1 cellular context compared by ENCODE assay signal in the genomic region with DNA sequence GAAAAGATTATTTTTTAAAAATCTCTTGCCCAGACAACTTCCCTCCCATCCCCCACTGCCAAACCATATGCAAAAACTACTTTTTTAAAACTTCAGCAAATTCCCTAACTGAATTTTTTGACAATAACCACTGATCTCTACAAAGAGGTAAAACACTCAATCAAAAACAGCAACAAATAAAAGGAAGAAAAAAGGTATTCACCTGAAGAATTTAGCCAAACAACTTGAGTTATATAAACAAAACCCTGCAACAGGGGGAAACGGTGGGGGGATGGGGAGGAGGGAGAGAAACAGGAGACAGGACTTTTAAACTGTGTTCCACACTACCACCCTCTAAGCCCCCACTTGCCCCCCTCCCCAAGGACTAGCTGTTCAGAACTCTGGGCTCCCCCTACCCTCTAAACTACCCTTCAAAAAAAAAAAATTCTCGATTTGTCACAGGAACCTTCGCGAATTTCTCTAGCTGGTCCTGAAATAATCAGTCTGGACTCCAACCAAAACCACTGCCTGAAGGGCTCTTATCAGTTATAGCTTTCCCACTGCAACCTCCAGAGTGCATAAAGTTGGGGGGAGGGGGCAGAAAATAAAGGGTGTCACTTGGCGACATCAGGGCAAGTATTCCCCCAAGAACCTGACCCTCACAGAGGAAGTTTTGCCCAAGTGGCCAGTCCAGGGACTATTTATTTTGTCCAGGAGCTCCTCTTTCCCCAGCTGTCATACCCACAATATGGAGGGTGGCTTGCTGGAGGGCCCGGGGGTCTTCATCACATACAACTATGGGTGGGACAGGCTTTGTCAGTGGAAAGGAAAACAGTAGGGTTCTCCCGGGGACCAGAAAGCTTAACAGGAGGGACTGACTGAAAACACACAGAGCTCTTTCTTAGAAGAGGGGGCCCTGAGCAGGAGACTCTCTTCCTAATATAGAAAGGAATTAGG.
A peak's percentile ranks its signal among the peaks of the same experiment; 100 is the strongest.
TF ChIP-seq lines count a peak whose summit lies in the region.

No MANE protein-coding gene starts in this region.

TF ChIP-seq in K562, 482 proteins besides CTCF, POLR2A, EP300 and RAD21 (continues in another document):
- peak; percentile 51; the same call in 1 of the 2 replicates for TF ChIP-seq C11orf30 (IDR thresholded peaks at IDR 0.05; ENCODE audit: low read depth)
- peak; percentile 77 for TF ChIP-seq ZNF316 (IDR thresholded peaks at IDR 0.05)
- TF ChIP-seq, protein P1, sequence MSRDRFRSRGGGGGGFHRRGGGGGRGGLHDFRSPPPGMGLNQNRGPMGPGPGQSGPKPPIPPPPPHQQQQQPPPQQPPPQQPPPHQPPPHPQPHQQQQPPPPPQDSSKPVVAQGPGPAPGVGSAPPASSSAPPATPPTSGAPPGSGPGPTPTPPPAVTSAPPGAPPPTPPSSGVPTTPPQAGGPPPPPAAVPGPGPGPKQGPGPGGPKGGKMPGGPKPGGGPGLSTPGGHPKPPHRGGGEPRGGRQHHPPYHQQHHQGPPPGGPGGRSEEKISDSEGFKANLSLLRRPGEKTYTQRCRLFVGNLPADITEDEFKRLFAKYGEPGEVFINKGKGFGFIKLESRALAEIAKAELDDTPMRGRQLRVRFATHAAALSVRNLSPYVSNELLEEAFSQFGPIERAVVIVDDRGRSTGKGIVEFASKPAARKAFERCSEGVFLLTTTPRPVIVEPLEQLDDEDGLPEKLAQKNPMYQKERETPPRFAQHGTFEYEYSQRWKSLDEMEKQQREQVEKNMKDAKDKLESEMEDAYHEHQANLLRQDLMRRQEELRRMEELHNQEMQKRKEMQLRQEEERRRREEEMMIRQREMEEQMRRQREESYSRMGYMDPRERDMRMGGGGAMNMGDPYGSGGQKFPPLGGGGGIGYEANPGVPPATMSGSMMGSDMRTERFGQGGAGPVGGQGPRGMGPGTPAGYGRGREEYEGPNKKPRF (IDR thresholded peaks at IDR 0.05; ENCODE audit: low read depth, low read length) = no peak
- TF ChIP-seq MYC (IDR thresholded peaks at IDR 0.05; ENCODE audit: low read depth, low read length) = 0 out of 2 replicates have a peak, but pooled peaks have one; percentile 30
- no peak for TF ChIP-seq MYC (CRISPR knock-in tag; IDR thresholded peaks at IDR 0.05; ENCODE audit: borderline replicate concordance, low read depth)
- TF ChIP-seq TBP (optimal IDR thresholded peaks at IDR 0.05; ENCODE audit: low read depth, low read length) = no peak
- no peak for TF ChIP-seq LCOR (CRISPR knock-in tag; IDR thresholded peaks at IDR 0.05)
- TF ChIP-seq HNRNPK (IDR thresholded peaks at IDR 0.05; ENCODE audit: low read depth, low read length, poor library complexity, severe bottlenecking) = no peak
- TF ChIP-seq DIDO1 (tag; IDR thresholded peaks at IDR 0.05; ENCODE audit: low read depth) = no peak
- TF ChIP-seq KDM1A (IDR thresholded peaks at IDR 0.05) = peak; percentile 82 to 83; a peak in 3 of 4 replicates
- TF ChIP-seq, protein P2, sequence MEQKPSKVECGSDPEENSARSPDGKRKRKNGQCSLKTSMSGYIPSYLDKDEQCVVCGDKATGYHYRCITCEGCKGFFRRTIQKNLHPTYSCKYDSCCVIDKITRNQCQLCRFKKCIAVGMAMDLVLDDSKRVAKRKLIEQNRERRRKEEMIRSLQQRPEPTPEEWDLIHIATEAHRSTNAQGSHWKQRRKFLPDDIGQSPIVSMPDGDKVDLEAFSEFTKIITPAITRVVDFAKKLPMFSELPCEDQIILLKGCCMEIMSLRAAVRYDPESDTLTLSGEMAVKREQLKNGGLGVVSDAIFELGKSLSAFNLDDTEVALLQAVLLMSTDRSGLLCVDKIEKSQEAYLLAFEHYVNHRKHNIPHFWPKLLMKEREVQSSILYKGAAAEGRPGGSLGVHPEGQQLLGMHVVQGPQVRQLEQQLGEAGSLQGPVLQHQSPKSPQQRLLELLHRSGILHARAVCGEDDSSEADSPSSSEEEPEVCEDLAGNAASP (IDR thresholded peaks at IDR 0.05) = no peak
- no peak for TF ChIP-seq HEY1 (CRISPR knock-in tag; IDR thresholded peaks at IDR 0.05; ENCODE audit: borderline replicate concordance)
- peak; percentile 50 to 94; a peak in 3 of 4 replicates for TF ChIP-seq RCOR1 (IDR thresholded peaks at IDR 0.05; ENCODE audit: borderline replicate concordance in 1 of 2, low read depth in 2 of 2, low read length in 2 of 2)
- TF ChIP-seq SNIP1 (IDR thresholded peaks at IDR 0.05; ENCODE audit: low read depth) = no peak
- 0 out of 4 replicates have a peak, but pooled peaks of 1 of the 2 experiments have one; percentile 21 for TF ChIP-seq SRF (CRISPR knock-in tag; IDR thresholded peaks at IDR 0.05)
- 0 out of 2 replicates have a peak, but pooled peaks have one; percentile 21 for TF ChIP-seq EP400 (IDR thresholded peaks at IDR 0.05)
- TF ChIP-seq, protein P3, sequence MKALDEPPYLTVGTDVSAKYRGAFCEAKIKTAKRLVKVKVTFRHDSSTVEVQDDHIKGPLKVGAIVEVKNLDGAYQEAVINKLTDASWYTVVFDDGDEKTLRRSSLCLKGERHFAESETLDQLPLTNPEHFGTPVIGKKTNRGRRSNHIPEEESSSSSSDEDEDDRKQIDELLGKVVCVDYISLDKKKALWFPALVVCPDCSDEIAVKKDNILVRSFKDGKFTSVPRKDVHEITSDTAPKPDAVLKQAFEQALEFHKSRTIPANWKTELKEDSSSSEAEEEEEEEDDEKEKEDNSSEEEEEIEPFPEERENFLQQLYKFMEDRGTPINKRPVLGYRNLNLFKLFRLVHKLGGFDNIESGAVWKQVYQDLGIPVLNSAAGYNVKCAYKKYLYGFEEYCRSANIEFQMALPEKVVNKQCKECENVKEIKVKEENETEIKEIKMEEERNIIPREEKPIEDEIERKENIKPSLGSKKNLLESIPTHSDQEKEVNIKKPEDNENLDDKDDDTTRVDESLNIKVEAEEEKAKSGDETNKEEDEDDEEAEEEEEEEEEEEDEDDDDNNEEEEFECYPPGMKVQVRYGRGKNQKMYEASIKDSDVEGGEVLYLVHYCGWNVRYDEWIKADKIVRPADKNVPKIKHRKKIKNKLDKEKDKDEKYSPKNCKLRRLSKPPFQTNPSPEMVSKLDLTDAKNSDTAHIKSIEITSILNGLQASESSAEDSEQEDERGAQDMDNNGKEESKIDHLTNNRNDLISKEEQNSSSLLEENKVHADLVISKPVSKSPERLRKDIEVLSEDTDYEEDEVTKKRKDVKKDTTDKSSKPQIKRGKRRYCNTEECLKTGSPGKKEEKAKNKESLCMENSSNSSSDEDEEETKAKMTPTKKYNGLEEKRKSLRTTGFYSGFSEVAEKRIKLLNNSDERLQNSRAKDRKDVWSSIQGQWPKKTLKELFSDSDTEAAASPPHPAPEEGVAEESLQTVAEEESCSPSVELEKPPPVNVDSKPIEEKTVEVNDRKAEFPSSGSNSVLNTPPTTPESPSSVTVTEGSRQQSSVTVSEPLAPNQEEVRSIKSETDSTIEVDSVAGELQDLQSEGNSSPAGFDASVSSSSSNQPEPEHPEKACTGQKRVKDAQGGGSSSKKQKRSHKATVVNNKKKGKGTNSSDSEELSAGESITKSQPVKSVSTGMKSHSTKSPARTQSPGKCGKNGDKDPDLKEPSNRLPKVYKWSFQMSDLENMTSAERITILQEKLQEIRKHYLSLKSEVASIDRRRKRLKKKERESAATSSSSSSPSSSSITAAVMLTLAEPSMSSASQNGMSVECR (CRISPR knock-in tag; IDR thresholded peaks at IDR 0.05) = no peak
- TF ChIP-seq, protein P4, sequence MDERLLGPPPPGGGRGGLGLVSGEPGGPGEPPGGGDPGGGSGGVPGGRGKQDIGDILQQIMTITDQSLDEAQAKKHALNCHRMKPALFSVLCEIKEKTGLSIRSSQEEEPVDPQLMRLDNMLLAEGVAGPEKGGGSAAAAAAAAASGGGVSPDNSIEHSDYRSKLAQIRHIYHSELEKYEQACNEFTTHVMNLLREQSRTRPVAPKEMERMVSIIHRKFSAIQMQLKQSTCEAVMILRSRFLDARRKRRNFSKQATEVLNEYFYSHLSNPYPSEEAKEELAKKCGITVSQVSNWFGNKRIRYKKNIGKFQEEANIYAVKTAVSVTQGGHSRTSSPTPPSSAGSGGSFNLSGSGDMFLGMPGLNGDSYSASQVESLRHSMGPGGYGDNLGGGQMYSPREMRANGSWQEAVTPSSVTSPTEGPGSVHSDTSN (CRISPR knock-in tag; IDR thresholded peaks at IDR 0.05; ENCODE audit: low read depth) = no peak
- TF ChIP-seq, protein P4 (tag; conservative IDR thresholded peaks at IDR 0.05; ENCODE audit: low read depth) = no peak
- no peak for TF ChIP-seq ZFPM2 (CRISPR knock-in tag; IDR thresholded peaks at IDR 0.05)
- no peak for TF ChIP-seq KLF6 (CRISPR knock-in tag; IDR thresholded peaks at IDR 0.05; ENCODE audit: borderline replicate concordance)
- TF ChIP-seq MEF2D (tag; conservative IDR thresholded peaks at IDR 0.05; ENCODE audit: low read depth) = no peak
- TF ChIP-seq, protein P5, sequence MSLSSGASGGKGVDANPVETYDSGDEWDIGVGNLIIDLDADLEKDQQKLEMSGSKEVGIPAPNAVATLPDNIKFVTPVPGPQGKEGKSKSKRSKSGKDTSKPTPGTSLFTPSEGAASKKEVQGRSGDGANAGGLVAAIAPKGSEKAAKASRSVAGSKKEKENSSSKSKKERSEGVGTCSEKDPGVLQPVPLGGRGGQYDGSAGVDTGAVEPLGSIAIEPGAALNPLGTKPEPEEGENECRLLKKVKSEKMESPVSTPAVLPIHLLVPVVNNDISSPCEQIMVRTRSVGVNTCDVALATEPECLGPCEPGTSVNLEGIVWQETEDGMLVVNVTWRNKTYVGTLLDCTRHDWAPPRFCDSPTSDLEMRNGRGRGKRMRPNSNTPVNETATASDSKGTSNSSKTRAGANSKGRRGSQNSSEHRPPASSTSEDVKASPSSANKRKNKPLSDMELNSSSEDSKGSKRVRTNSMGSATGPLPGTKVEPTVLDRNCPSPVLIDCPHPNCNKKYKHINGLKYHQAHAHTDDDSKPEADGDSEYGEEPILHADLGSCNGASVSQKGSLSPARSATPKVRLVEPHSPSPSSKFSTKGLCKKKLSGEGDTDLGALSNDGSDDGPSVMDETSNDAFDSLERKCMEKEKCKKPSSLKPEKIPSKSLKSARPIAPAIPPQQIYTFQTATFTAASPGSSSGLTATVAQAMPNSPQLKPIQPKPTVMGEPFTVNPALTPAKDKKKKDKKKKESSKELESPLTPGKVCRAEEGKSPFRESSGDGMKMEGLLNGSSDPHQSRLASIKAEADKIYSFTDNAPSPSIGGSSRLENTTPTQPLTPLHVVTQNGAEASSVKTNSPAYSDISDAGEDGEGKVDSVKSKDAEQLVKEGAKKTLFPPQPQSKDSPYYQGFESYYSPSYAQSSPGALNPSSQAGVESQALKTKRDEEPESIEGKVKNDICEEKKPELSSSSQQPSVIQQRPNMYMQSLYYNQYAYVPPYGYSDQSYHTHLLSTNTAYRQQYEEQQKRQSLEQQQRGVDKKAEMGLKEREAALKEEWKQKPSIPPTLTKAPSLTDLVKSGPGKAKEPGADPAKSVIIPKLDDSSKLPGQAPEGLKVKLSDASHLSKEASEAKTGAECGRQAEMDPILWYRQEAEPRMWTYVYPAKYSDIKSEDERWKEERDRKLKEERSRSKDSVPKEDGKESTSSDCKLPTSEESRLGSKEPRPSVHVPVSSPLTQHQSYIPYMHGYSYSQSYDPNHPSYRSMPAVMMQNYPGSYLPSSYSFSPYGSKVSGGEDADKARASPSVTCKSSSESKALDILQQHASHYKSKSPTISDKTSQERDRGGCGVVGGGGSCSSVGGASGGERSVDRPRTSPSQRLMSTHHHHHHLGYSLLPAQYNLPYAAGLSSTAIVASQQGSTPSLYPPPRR (CRISPR knock-in tag; IDR thresholded peaks at IDR 0.05; ENCODE audit: borderline replicate concordance) = no peak
- 0 out of 2 replicates have a peak, but pooled peaks have one; percentile 37 for TF ChIP-seq SMARCA4 (IDR thresholded peaks at IDR 0.05)
- no peak for TF ChIP-seq HMG20B (CRISPR knock-in tag; IDR thresholded peaks at IDR 0.05)
- TF ChIP-seq FOXK1 (CRISPR knock-in tag; IDR thresholded peaks at IDR 0.05; ENCODE audit: borderline replicate concordance) = 0 out of 2 replicates have a peak, but pooled peaks have one; percentile 17
- TF ChIP-seq HDAC1 (IDR thresholded peaks at IDR 0.05) = peak in 1 of 2 experiments; percentile 37; a peak in 1 of 4 replicates
- 0 out of 2 replicates have a peak, but pooled peaks have one; percentile 10 for TF ChIP-seq TAL1 (IDR thresholded peaks at IDR 0.05)
- TF ChIP-seq, protein P6, sequence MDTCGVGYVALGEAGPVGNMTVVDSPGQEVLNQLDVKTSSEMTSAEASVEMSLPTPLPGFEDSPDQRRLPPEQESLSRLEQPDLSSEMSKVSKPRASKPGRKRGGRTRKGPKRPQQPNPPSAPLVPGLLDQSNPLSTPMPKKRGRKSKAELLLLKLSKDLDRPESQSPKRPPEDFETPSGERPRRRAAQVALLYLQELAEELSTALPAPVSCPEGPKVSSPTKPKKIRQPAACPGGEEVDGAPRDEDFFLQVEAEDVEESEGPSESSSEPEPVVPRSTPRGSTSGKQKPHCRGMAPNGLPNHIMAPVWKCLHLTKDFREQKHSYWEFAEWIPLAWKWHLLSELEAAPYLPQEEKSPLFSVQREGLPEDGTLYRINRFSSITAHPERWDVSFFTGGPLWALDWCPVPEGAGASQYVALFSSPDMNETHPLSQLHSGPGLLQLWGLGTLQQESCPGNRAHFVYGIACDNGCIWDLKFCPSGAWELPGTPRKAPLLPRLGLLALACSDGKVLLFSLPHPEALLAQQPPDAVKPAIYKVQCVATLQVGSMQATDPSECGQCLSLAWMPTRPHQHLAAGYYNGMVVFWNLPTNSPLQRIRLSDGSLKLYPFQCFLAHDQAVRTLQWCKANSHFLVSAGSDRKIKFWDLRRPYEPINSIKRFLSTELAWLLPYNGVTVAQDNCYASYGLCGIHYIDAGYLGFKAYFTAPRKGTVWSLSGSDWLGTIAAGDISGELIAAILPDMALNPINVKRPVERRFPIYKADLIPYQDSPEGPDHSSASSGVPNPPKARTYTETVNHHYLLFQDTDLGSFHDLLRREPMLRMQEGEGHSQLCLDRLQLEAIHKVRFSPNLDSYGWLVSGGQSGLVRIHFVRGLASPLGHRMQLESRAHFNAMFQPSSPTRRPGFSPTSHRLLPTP (IDR thresholded peaks at IDR 0.05; ENCODE audit: borderline replicate concordance, extremely low read depth, insufficient read length) = no peak
- TF ChIP-seq ZNF174 (CRISPR knock-in tag; IDR thresholded peaks at IDR 0.05) = no peak
- 0 out of 2 replicates have a peak, but pooled peaks have one; percentile 11 for TF ChIP-seq CEBPG (CRISPR knock-in tag; IDR thresholded peaks at IDR 0.05)
- no peak for TF ChIP-seq CEBPG (tag; conservative IDR thresholded peaks at IDR 0.05 in 1 of 2, IDR thresholded peaks at IDR 0.05 in 1 of 2)
- TF ChIP-seq YY1 (IDR thresholded peaks at IDR 0.05; ENCODE audit: borderline replicate concordance in 1 of 3, control insufficient read depth in 1 of 3, extremely low read depth in 1 of 3, insufficient read depth in 3 of 3, insufficient read length in 1 of 3, insufficient replicate concordance in 2 of 3, low read depth in 1 of 3, low read length in 2 of 3) = peak in 1 of 3 experiments; percentile 14
- no peak for TF ChIP-seq NCOA6 (IDR thresholded peaks at IDR 0.05)
